In the genomic region with DNA sequence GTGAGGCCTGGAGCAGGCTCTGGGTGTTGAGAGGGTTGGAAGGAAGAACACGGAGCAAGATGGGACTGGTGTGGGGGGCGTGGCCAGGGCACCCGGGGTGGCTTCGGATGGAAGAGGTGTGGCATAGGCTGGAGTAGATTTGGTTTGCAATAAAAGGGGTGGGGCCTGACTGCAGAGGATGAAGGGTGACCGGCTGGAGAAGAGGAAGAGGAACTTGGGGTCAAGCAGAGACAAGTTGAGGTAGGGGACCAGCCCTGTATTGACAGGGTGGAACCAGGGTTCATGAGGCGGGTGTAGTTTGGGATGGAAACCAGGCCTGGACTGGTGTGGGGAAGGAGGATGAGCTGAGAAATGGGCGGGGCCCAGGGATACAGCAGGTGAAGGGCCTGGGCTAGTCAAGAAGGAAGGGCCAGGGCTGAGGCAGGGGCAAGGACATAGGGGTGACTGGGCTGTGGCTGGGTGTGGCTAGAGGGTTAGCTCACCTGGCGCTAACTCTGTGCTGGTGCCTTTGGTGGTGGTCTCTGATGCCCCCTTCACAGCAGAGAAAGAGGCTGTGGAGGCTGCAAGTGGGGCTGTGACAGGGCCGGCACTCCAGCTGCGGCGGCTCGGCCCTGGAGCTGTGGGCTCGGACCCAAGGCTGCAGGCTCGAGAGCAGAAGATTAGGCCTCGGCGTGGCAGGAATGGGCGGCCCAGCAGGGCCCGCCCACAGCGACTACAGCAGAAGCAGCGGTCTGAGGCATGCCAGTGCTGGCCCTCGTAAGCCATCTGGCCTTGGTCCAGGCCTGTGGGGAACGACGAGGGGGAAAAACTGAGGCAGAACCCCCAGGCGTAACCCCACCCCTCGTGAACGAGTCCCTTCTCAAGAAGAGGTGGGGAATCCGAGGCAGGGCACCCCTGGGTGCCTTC, we compare ENCODE assay signal across 9 cellular contexts. TPM values are rescaled to one million over a fixed set of nuclear protein-coding genes. Genes with fewer than 3 reads are reported as not detected.
A peak's percentile ranks its signal among the peaks of the same experiment; 100 is the strongest.
DNase-seq lines count a peak whose midpoint lies in the region; ATAC-seq and TF ChIP-seq lines count a peak whose summit lies in the region.
"Had no signal": no experiment of that assay in that cellular context is flagged by ENCODE, and none has a peak within 500 bp of the region (broad histone marks: within the 10 kb centered on the region; RNA-seq: fewer than 3 reads in every experiment).

No MANE protein-coding gene starts in this region.

- intact Hi-C loops in esophagus squamous epithelium (cut with DNase I) (no loop called here), gastrocnemius medialis (cut with DNase I; ENCODE audit: low total_unique reads) (loop anchor here (10.0 kb wide), 1 partner anchor 1692 kb away; the partner anchor contains the start of gene ZNF41)

- H3K4me1 ChIP-seq in esophagus squamous epithelium = peaks cover 0 to 57% (median 7%) of the 10 kb centered on the region in 3 donors
- peaks cover 0 to 3% of the 10 kb centered on the region in 2 donors for H3K4me1 ChIP-seq in gastrocnemius medialis
- no peaks in the 10 kb centered on the region; the same call in 1 of the 2 replicates for H3K4me1 ChIP-seq in GM23248 (ENCODE audit: insufficient read depth)

- H3K9me3 ChIP-seq in esophagus squamous epithelium (no peaks in the 10 kb centered on the region), gastrocnemius medialis (no peaks in the 10 kb centered on the region), GM23248 (ENCODE audit: low read depth) (no peaks in the 10 kb centered on the region)

- H3K27ac ChIP-seq in HL-60 (replicated peaks) = peak overlapping the region; percentile 75
- peak overlapping the region; percentile 97 for H3K27ac ChIP-seq in RWPE1
- H3K27ac ChIP-seq in esophagus squamous epithelium = peak overlapping the region; percentile 81 to 96 (median 90)
- H3K27ac ChIP-seq in gastrocnemius medialis = peak overlapping the region; percentile 39 to 70 (median 54)
- no peak overlapping the region for H3K27ac ChIP-seq in GM23248

- H4K20me1 ChIP-seq in GM23248 (ENCODE audit: insufficient read depth) = no peaks in the 10 kb centered on the region

- peak in 1 of 4 donors; percentile 37 for TF ChIP-seq POLR2A in esophagus squamous epithelium (IDR thresholded peaks at IDR 0.05)
- no peak for TF ChIP-seq POLR2A in gastrocnemius medialis (IDR thresholded peaks at IDR 0.05)

- peaks cover 16% of the 10 kb centered on the region for H3K79me2 ChIP-seq in GM23248 (ENCODE audit: insufficient read depth)

- H3K9me2 ChIP-seq in GM23248 (ENCODE audit: insufficient read depth) = no peaks in the 10 kb centered on the region

- 22 to 70% methylated on average over 10 to 18 of the region's 27 CpGs for WGBS in esophagus squamous epithelium, 2 donors
- 54 to 61% methylated on average over 13 to 15 of the region's 27 CpGs for WGBS in GM23248 (ENCODE audit: low coverage in 1 of 2, low lambda C conversion rate in 2 of 2, missing lambda C conversion rate in 2 of 2), 2 experiments

- in situ Hi-C loops in gastrocnemius medialis (cut with MboI; ENCODE audit: low sequenced_read_pairs in 4 of 4) = no loop called here
- in situ Hi-C loops in GM23248 (cut with MboI) = no loop called here

- ATAC-seq in gastrocnemius medialis (no peak), HG03520 (IDR thresholded peaks at IDR 0.05; ENCODE audit: unreplicated experiment) (no peak)

- H3F3A ChIP-seq in GM23248 (ENCODE audit: insufficient read depth) = no peaks in the 10 kb centered on the region

- H2AFZ ChIP-seq in GM23248 = no peak overlapping the region

- CTCF ChIA-PET in RWPE1 (lab: Yijun Ruan, JAX) = no interaction called here

- TF ChIP-seq CTCF in HL-60 (IDR thresholded peaks at IDR 0.05; ENCODE audit: insufficient read depth, low read length) (no peak), RWPE1 (conservative IDR thresholded peaks at IDR 0.05; ENCODE audit: low read depth) (no peak), esophagus squamous epithelium (IDR thresholded peaks at IDR 0.05) (no peak), gastrocnemius medialis (IDR thresholded peaks at IDR 0.05 in 4 of 5, conservative IDR thresholded peaks at IDR 0.05 in 1 of 5) (no peak)

- H3K4me2 ChIP-seq in GM23248 (ENCODE audit: unreplicated experiment) = no peak overlapping the region

- H3K36me3 ChIP-seq in esophagus squamous epithelium (peaks cover 0 to 66% (median 0%) of the 10 kb centered on the region in 3 donors), gastrocnemius medialis (peaks cover 0 to 19% of the 10 kb centered on the region in 2 donors), GM23248 (ENCODE audit: low read depth) (no peaks in the 10 kb centered on the region)

- H3K9ac ChIP-seq in GM23248 = no peak overlapping the region

- peak; percentile 82 to 86 for DNase-seq in HL-60 (ENCODE audit: low read depth in 1 of 2, low spot score in 1 of 2)
- peak; percentile 67 for DNase-seq in RWPE1 (ENCODE audit: low spot score)
- DNase-seq in esophagus squamous epithelium (lab: John Stamatoyannopoulos, UW) = no peak
- no peak for DNase-seq in gastrocnemius medialis
- DNase-seq in retina = no peak
- no peak for DNase-seq in GF-D8 (lab: John Stamatoyannopoulos, UW)
- DNase-seq in GM23248 = no peak
- DNase-seq: NCI-H2171 had no signal

- POLR2A ChIA-PET in RWPE1 (lab: Yijun Ruan, JAX; ENCODE audit: low non-redundant PET) = interaction anchor here (1.0 to 1.5 kb wide), 3 partner anchors 8 to 14 kb away, joined by 3 to 6 read pairs (median 4); no protein-coding TSS in a partner anchor

- H3K27me3 ChIP-seq in HL-60 (ENCODE audit: insufficient read depth, poor library complexity, severe bottlenecking) = no peaks in the 10 kb centered on the region
- no peaks in the 10 kb centered on the region for H3K27me3 ChIP-seq in esophagus squamous epithelium
- H3K27me3 ChIP-seq in gastrocnemius medialis = no peaks in the 10 kb centered on the region
- no peaks in the 10 kb centered on the region for H3K27me3 ChIP-seq in GM23248 (replicated peaks; ENCODE audit: insufficient read depth)

- H3K4me3 ChIP-seq in HL-60 (replicated peaks; ENCODE audit: insufficient read depth, low read length) (peak overlapping the region; percentile 22), esophagus squamous epithelium (peak overlapping the region in 1 of 4 donors; percentile 23), gastrocnemius medialis (no peak overlapping the region), GM23248 (no peak overlapping the region)

RNA-seq across cellular contexts. Expression of gene PLP2, which starts 5.0 kb away (rescaled TPM):
- total RNA-seq in esophagus squamous epithelium (100 to 1,000 TPM; 134 to 187 (median 152) TPM), gastrocnemius medialis (10 to 100 TPM; 12.8 to 53.5 (median 32.5) TPM)
- 62.3 and 62.5 TPM in 2 replicates for total RNA-seq in GM23248 (2014; rRNA removed; shearing (Covaris generic))
- polyA plus RNA-seq in GM23248 (2016; fragmentation: Nextera tagmentation; extraction: Ambion mirVana) = 204 and 209 TPM in 2 replicates

RNA-seq across cellular contexts. Expression of gene PRICKLE3, which starts 9.5 kb away (rescaled TPM):
- total RNA-seq in esophagus squamous epithelium (10 to 100 TPM; 15.7 to 33.8 (median 19.9) TPM), gastrocnemius medialis (10 to 100 TPM in 3 of 4 donors, 1 to 10 TPM in 1; 9.1 to 33.1 (median 21.3) TPM)
- 9.0 and 10.8 TPM in 2 replicates for total RNA-seq in GM23248 (2014; rRNA removed; shearing (Covaris generic))
- 5.1 TPM in 2 replicates for polyA plus RNA-seq in GM23248 (2016; fragmentation: Nextera tagmentation; extraction: Ambion mirVana)

RNA-seq across cellular contexts. Expression of gene MAGIX, which starts 14.1 kb away (rescaled TPM):
- total RNA-seq in esophagus squamous epithelium = 10 to 100 TPM in 1 of 4 donors, 1 to 10 TPM in 3; 5.1 to 15.0 (median 8.5) TPM
- 1 to 10 TPM; 2.7 to 7.3 (median 5.3) TPM for total RNA-seq in gastrocnemius medialis
- total RNA-seq in GM23248 (2014; rRNA removed; shearing (Covaris generic)) = 1.3 and 8.0 TPM in 2 replicates
- 1.1 and 1.5 TPM in 2 replicates for polyA plus RNA-seq in GM23248 (2016; fragmentation: Nextera tagmentation; extraction: Ambion mirVana)

RNA-seq across cellular contexts. Expression of gene SYP, which starts 23.3 kb away (rescaled TPM):
- total RNA-seq in esophagus squamous epithelium (under 1 TPM; 0.15 to 0.57 (median 0.37) TPM), gastrocnemius medialis (1 to 10 TPM in 1 of 4 donors, under 1 TPM in 3; 0.15 to 3.9 (median 0.40) TPM)
- total RNA-seq in GM23248 (2014; rRNA removed; shearing (Covaris generic)) = 0.54 TPM in 1 of 2 replicates, not detected in the other
- 0.23 TPM in 1 of 2 replicates, not detected in the other for polyA plus RNA-seq in GM23248 (2016; fragmentation: Nextera tagmentation; extraction: Ambion mirVana)

RNA-seq across cellular contexts. Expression of gene GPKOW, which starts 53.1 kb away (rescaled TPM):
- total RNA-seq in esophagus squamous epithelium (10 to 100 TPM; 16.2 to 21.5 (median 19.2) TPM), gastrocnemius medialis (10 to 100 TPM; 35.2 to 41.3 (median 38.9) TPM)
- total RNA-seq in GM23248 (2014; rRNA removed; shearing (Covaris generic)) = 19.7 and 22.4 TPM in 2 replicates
- polyA plus RNA-seq in GM23248 (2016; fragmentation: Nextera tagmentation; extraction: Ambion mirVana) = 20.9 and 23.8 TPM in 2 replicates

Comparison
In these comparisons a context has a peak if more than half of its experiments do, and no peak if none do; other contexts are left out.
1. DNase-seq: peak in HL-60 (2 of 2) and RWPE1 (single experiment); none in esophagus squamous epithelium (single experiment), gastrocnemius medialis (0 of 2), retina (single experiment), GF-D8 (single experiment) and GM23248 (single experiment).